ENCODE assay signal across 1 cellular context in the genomic region with DNA sequence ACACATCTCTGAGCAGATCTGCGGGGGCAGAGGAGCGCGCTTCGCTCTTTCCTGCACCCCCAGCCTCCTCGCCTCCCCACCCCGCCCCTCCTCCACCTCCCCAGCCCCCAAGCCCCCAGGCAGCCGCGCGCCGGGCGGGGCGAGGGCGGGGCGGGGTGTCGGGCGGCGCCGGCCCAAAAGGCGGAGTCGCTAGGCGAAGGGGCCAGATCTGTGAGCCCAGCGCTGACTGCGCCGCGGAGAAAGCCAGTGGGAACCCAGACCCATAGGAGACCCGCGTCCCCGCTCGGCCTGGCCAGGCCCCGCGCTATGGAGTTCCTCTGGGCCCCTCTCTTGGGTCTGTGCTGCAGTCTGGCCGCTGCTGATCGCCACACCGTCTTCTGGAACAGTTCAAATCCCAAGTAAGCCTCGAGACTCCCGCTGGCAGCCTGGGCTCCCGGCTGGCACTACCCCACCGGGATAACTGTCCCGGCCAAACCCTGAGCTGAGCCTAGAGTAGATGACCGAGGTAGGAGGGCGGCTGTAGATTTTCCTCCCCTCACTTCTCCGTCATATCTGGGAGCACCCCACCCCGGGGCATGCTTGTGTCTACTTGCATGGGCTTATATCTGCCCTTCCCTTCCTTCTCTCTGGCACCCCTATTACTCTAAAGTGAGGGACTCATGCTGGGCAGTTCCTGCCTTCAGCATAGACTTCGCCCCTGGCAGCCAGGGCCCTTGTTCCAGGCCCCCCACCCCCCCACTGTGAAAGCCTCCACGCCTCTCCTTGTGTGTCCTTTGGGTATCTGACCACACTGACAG.
TF ChIP-seq lines count a peak whose summit lies in the region.

A gene with protein sequence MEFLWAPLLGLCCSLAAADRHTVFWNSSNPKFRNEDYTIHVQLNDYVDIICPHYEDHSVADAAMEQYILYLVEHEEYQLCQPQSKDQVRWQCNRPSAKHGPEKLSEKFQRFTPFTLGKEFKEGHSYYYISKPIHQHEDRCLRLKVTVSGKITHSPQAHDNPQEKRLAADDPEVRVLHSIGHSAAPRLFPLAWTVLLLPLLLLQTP (plus strand): TSS at position 205 of the 797 bp plus-strand sequence. CDS start 102 bp downstream, at position 307.

TF ChIP-seq in K562, 482 proteins besides CTCF, POLR2A, EP300 and RAD21 (continued from another document and continues in another):
- TF ChIP-seq TSC22D4 (tag; IDR thresholded peaks at IDR 0.05) = no peak
- no peak for TF ChIP-seq ZNF134 (CRISPR knock-in tag; conservative IDR thresholded peaks at IDR 0.05)
- TF ChIP-seq KDM5B (IDR thresholded peaks at IDR 0.05; ENCODE audit: insufficient replicate concordance, low read depth, low read length) = peak; percentile 38
- TF ChIP-seq, protein P1, sequence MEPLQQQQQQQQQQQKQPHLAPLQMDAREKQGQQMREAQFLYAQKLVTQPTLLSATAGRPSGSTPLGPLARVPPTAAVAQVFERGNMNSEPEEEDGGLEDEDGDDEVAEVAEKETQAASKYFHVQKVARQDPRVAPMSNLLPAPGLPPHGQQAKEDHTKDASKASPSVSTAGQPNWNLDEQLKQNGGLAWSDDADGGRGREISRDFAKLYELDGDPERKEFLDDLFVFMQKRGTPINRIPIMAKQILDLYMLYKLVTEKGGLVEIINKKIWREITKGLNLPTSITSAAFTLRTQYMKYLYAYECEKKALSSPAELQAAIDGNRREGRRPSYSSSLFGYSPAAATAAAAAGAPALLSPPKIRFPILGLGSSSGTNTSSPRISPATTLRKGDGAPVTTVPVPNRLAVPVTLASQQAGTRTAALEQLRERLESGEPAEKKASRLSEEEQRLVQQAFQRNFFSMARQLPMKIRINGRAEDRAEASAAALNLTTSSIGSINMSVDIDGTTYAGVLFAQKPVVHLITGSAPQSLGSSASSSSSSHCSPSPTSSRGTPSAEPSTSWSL (CRISPR knock-in tag; IDR thresholded peaks at IDR 0.05; ENCODE audit: borderline replicate concordance) = no peak
- TF ChIP-seq ZNF589 (CRISPR knock-in tag; IDR thresholded peaks at IDR 0.05; ENCODE audit: low read depth) = no peak
- TF ChIP-seq HNRNPLL (IDR thresholded peaks at IDR 0.05; ENCODE audit: low read depth, low read length, poor library complexity, severe bottlenecking) = peak; percentile 97
- no peak for TF ChIP-seq PTBP1 (IDR thresholded peaks at IDR 0.05; ENCODE audit: low read depth, low read length)
- TF ChIP-seq TCFL5 (CRISPR knock-in tag; conservative IDR thresholded peaks at IDR 0.05) = no peak
- TF ChIP-seq BCOR (IDR thresholded peaks at IDR 0.05) = no peak
- TF ChIP-seq TAF1 (IDR thresholded peaks at IDR 0.05; ENCODE audit: control insufficient read depth, extremely low read depth, insufficient read depth, low read length, severe bottlenecking) = peak; percentile 33
- no peak for TF ChIP-seq ADNP (tag; IDR thresholded peaks at IDR 0.05)
- TF ChIP-seq ESRRB (CRISPR knock-in tag; IDR thresholded peaks at IDR 0.05; ENCODE audit: borderline replicate concordance) = no peak
- TF ChIP-seq LEF1 (IDR thresholded peaks at IDR 0.05) = no peak
- TF ChIP-seq MEF2D (tag; conservative IDR thresholded peaks at IDR 0.05; ENCODE audit: low read depth) = no peak
- no peak for TF ChIP-seq SIRT6 (IDR thresholded peaks at IDR 0.05; ENCODE audit: low read depth, low read length)
- 0 out of 2 replicates have a peak, but pooled peaks have one; percentile 17 for TF ChIP-seq TAF7 (tag; IDR thresholded peaks at IDR 0.05)
- TF ChIP-seq, protein P2, sequence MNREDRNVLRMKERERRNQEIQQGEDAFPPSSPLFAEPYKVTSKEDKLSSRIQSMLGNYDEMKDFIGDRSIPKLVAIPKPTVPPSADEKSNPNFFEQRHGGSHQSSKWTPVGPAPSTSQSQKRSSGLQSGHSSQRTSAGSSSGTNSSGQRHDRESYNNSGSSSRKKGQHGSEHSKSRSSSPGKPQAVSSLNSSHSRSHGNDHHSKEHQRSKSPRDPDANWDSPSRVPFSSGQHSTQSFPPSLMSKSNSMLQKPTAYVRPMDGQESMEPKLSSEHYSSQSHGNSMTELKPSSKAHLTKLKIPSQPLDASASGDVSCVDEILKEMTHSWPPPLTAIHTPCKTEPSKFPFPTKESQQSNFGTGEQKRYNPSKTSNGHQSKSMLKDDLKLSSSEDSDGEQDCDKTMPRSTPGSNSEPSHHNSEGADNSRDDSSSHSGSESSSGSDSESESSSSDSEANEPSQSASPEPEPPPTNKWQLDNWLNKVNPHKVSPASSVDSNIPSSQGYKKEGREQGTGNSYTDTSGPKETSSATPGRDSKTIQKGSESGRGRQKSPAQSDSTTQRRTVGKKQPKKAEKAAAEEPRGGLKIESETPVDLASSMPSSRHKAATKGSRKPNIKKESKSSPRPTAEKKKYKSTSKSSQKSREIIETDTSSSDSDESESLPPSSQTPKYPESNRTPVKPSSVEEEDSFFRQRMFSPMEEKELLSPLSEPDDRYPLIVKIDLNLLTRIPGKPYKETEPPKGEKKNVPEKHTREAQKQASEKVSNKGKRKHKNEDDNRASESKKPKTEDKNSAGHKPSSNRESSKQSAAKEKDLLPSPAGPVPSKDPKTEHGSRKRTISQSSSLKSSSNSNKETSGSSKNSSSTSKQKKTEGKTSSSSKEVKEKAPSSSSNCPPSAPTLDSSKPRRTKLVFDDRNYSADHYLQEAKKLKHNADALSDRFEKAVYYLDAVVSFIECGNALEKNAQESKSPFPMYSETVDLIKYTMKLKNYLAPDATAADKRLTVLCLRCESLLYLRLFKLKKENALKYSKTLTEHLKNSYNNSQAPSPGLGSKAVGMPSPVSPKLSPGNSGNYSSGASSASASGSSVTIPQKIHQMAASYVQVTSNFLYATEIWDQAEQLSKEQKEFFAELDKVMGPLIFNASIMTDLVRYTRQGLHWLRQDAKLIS (CRISPR knock-in tag; IDR thresholded peaks at IDR 0.05) = no peak
- TF ChIP-seq CBX5 (IDR thresholded peaks at IDR 0.05; ENCODE audit: borderline replicate concordance, low read depth) = no peak
- TF ChIP-seq ILF3 (IDR thresholded peaks at IDR 0.05; ENCODE audit: borderline replicate concordance) = no peak
- no peak for TF ChIP-seq RBM25 (IDR thresholded peaks at IDR 0.05; ENCODE audit: low read depth, low read length, severe bottlenecking)
- no peak for TF ChIP-seq RBM22 (IDR thresholded peaks at IDR 0.05; ENCODE audit: low read depth, low read length, poor library complexity, severe bottlenecking)
- no peak for TF ChIP-seq ZNF830 (CRISPR knock-in tag; IDR thresholded peaks at IDR 0.05)
- TF ChIP-seq ZEB2 (IDR thresholded peaks at IDR 0.05) = no peak
- TF ChIP-seq RFX1 (IDR thresholded peaks at IDR 0.05) = no peak
- TF ChIP-seq CSDE1 (IDR thresholded peaks at IDR 0.05) = no peak
- TF ChIP-seq, protein P3, sequence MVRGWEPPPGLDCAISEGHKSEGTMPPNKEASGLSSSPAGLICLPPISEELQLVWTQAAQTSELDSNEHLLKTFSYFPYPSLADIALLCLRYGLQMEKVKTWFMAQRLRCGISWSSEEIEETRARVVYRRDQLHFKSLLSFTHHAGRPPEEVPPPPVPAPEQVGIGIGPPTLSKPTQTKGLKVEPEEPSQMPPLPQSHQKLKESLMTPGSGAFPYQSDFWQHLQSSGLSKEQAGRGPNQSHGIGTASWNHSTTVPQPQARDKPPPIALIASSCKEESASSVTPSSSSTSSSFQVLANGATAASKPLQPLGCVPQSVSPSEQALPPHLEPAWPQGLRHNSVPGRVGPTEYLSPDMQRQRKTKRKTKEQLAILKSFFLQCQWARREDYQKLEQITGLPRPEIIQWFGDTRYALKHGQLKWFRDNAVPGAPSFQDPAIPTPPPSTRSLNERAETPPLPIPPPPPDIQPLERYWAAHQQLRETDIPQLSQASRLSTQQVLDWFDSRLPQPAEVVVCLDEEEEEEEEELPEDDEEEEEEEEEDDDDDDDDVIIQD (CRISPR knock-in tag; IDR thresholded peaks at IDR 0.05) = no peak
- TF ChIP-seq SP1 (CRISPR knock-in tag; IDR thresholded peaks at IDR 0.05) = no peak
- TF ChIP-seq, protein P4, sequence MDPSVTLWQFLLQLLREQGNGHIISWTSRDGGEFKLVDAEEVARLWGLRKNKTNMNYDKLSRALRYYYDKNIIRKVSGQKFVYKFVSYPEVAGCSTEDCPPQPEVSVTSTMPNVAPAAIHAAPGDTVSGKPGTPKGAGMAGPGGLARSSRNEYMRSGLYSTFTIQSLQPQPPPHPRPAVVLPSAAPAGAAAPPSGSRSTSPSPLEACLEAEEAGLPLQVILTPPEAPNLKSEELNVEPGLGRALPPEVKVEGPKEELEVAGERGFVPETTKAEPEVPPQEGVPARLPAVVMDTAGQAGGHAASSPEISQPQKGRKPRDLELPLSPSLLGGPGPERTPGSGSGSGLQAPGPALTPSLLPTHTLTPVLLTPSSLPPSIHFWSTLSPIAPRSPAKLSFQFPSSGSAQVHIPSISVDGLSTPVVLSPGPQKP (CRISPR knock-in tag; IDR thresholded peaks at IDR 0.05) = no peak
- TF ChIP-seq TAF15 (IDR thresholded peaks at IDR 0.05; ENCODE audit: low read depth, low read length) = no peak
- 0 out of 2 replicates have a peak, but pooled peaks have one; percentile 48 for TF ChIP-seq ZNF282 (CRISPR knock-in tag; IDR thresholded peaks at IDR 0.05)
- TF ChIP-seq, protein P5, sequence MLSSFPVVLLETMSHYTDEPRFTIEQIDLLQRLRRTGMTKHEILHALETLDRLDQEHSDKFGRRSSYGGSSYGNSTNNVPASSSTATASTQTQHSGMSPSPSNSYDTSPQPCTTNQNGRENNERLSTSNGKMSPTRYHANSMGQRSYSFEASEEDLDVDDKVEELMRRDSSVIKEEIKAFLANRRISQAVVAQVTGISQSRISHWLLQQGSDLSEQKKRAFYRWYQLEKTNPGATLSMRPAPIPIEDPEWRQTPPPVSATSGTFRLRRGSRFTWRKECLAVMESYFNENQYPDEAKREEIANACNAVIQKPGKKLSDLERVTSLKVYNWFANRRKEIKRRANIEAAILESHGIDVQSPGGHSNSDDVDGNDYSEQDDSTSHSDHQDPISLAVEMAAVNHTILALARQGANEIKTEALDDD (IDR thresholded peaks at IDR 0.05) = no peak
- TF ChIP-seq ZNF717 (CRISPR knock-in tag; IDR thresholded peaks at IDR 0.05) = no peak
- no peak for TF ChIP-seq RFX7 (CRISPR knock-in tag; IDR thresholded peaks at IDR 0.05)
- TF ChIP-seq SMARCB1 (IDR thresholded peaks at IDR 0.05; ENCODE audit: insufficient read length, low read depth) = no peak
- TF ChIP-seq NCOA4 (IDR thresholded peaks at IDR 0.05; ENCODE audit: partially characterized antibody) = no peak
- no peak for TF ChIP-seq ZNF23 (CRISPR knock-in tag; IDR thresholded peaks at IDR 0.05)
- TF ChIP-seq SNIP1 (IDR thresholded peaks at IDR 0.05; ENCODE audit: low read depth) = no peak
- no peak for TF ChIP-seq SIX5 (IDR thresholded peaks at IDR 0.05; ENCODE audit: borderline replicate concordance in 1 of 2, insufficient read depth in 1 of 2, low read depth in 1 of 2, low read length in 2 of 2)
- TF ChIP-seq HDAC3 (IDR thresholded peaks at IDR 0.05; ENCODE audit: borderline replicate concordance, partially characterized antibody) = no peak
- TF ChIP-seq GABPB2 (CRISPR knock-in tag; conservative IDR thresholded peaks at IDR 0.05) = no peak
- TF ChIP-seq, protein P6, sequence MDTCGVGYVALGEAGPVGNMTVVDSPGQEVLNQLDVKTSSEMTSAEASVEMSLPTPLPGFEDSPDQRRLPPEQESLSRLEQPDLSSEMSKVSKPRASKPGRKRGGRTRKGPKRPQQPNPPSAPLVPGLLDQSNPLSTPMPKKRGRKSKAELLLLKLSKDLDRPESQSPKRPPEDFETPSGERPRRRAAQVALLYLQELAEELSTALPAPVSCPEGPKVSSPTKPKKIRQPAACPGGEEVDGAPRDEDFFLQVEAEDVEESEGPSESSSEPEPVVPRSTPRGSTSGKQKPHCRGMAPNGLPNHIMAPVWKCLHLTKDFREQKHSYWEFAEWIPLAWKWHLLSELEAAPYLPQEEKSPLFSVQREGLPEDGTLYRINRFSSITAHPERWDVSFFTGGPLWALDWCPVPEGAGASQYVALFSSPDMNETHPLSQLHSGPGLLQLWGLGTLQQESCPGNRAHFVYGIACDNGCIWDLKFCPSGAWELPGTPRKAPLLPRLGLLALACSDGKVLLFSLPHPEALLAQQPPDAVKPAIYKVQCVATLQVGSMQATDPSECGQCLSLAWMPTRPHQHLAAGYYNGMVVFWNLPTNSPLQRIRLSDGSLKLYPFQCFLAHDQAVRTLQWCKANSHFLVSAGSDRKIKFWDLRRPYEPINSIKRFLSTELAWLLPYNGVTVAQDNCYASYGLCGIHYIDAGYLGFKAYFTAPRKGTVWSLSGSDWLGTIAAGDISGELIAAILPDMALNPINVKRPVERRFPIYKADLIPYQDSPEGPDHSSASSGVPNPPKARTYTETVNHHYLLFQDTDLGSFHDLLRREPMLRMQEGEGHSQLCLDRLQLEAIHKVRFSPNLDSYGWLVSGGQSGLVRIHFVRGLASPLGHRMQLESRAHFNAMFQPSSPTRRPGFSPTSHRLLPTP (IDR thresholded peaks at IDR 0.05; ENCODE audit: borderline replicate concordance, extremely low read depth, insufficient read length) = no peak
- no peak for TF ChIP-seq CHD4 (IDR thresholded peaks at IDR 0.05; ENCODE audit: insufficient read depth, insufficient replicate concordance, low read depth, low read length, poor library complexity, severe bottlenecking)
- no peak for TF ChIP-seq MAFF (IDR thresholded peaks at IDR 0.05; ENCODE audit: low read length)
- TF ChIP-seq BRD9 (IDR thresholded peaks at IDR 0.05; ENCODE audit: low read depth, partially characterized antibody) = no peak
- no peak for TF ChIP-seq HOXB6 (CRISPR knock-in tag; IDR thresholded peaks at IDR 0.05; ENCODE audit: borderline replicate concordance)
- TF ChIP-seq, protein P7, sequence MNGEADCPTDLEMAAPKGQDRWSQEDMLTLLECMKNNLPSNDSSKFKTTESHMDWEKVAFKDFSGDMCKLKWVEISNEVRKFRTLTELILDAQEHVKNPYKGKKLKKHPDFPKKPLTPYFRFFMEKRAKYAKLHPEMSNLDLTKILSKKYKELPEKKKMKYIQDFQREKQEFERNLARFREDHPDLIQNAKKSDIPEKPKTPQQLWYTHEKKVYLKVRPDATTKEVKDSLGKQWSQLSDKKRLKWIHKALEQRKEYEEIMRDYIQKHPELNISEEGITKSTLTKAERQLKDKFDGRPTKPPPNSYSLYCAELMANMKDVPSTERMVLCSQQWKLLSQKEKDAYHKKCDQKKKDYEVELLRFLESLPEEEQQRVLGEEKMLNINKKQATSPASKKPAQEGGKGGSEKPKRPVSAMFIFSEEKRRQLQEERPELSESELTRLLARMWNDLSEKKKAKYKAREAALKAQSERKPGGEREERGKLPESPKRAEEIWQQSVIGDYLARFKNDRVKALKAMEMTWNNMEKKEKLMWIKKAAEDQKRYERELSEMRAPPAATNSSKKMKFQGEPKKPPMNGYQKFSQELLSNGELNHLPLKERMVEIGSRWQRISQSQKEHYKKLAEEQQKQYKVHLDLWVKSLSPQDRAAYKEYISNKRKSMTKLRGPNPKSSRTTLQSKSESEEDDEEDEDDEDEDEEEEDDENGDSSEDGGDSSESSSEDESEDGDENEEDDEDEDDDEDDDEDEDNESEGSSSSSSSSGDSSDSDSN (IDR thresholded peaks at IDR 0.05; ENCODE audit: borderline replicate concordance in 1 of 2, low read depth in 2 of 2, low read length in 2 of 2) = no peak
- TF ChIP-seq RB1 (IDR thresholded peaks at IDR 0.05; ENCODE audit: low read depth) = peak; percentile 13; the same call in 1 of the 2 replicates
- TF ChIP-seq, protein P8, sequence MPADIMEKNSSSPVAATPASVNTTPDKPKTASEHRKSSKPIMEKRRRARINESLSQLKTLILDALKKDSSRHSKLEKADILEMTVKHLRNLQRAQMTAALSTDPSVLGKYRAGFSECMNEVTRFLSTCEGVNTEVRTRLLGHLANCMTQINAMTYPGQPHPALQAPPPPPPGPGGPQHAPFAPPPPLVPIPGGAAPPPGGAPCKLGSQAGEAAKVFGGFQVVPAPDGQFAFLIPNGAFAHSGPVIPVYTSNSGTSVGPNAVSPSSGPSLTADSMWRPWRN (IDR thresholded peaks at IDR 0.05; ENCODE audit: low read depth) = no peak
- TF ChIP-seq PHF21A (IDR thresholded peaks at IDR 0.05; ENCODE audit: borderline replicate concordance, low read depth) = no peak
